In genomic region chr1:145855426-145855948, GRCh38 we compare ENCODE assay signal across 1 cellular context.
A peak's percentile ranks its signal among the peaks of the same experiment; 100 is the strongest.
TF ChIP-seq lines count a peak whose summit lies in the region.

No MANE protein-coding gene starts in this region.

TF ChIP-seq in HepG2, 621 proteins besides CTCF, POLR2A, EP300 and RAD21:
- peak; percentile 85 for TF ChIP-seq ZKSCAN1 (IDR thresholded peaks at IDR 0.05; ENCODE audit: low read length)
- TF ChIP-seq TBX2 (CRISPR knock-in tag; IDR thresholded peaks at IDR 0.05; ENCODE audit: borderline replicate concordance), result no peak
